In the genomic region with DNA sequence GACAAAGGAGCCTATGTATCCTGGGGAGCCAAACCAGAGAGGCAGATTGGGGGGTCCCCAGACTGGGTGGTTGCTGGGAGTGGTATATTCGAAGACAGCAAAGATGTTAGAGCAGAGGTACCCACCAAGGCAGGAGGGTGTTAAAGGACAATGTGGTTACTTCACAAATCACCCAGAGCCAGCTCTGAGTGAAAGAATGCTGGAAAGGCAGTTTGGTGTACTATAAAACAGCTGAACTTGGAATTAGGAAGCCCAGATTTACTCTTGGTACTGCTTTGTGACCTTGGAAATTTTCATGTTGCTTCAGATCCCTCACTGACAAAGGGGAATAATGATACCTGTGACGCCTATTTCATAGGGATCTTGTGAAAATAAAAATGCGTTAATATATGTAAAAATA, we compare ENCODE assay signal across 23 cellular contexts.
"Had no signal": no experiment of that assay in that cellular context is flagged by ENCODE, and none has a peak within 500 bp of the region (broad histone marks: within the 10 kb centered on the region; RNA-seq: fewer than 3 reads in every experiment).

No MANE protein-coding gene starts in this region.

- H3K4me1 ChIP-seq: breast epithelium, colonic mucosa, tibial artery had no signal

- H3K4me3 ChIP-seq: breast epithelium, colonic mucosa, dorsolateral prefrontal cortex, gastroesophageal sphincter, heart left ventricle, sigmoid colon, tibial artery had no signal

- H3K9me3 Mint-ChIP-seq: activated naive CD4-positive, alpha-beta T cell treated with anti-CD3 and anti-CD28 coated beads, Interleukin-2, amount 50 U/mL, for 24 hours; activated T-helper 1 cell treated with anti-CD3 and anti-CD28 coated beads, Interleukin-12 subunit alpha, Interleukin-12 subunit beta, Interleukin-2, Interleukin-4 antibody, amounts not matched to agents 30 ng/mL and 10 ng/mL and 1 ng/mL, durations not matched to agents 14 hours and 24 hours and 36 hours; central memory CD8-positive, alpha-beta T cell; effector memory CD8-positive, alpha-beta T cell had no signal

- DNase-seq: activated CD4-positive, alpha-beta T cell treated with anti-CD3 and anti-CD28 coated beads for 1 hour; activated CD4-positive, alpha-beta T cell treated with anti-CD3 and anti-CD28 coated beads, Interleukin-2, amount 50 U/mL, for 1 hour; activated CD8-positive, alpha-beta T cell treated with anti-CD3 and anti-CD28 coated beads, Interleukin-2, amount 10 ng/mL, durations not matched to agents 7 days and 5 days; activated gamma-delta T cell; aorta; colonic mucosa; dorsolateral prefrontal cortex; effector memory CD8-positive, alpha-beta T cell; heart left ventricle; left ventricle myocardium superior; naive B cell; occipital lobe; posterior cingulate gyrus; sigmoid colon; stimulated activated CD4-positive, alpha-beta T cell treated with anti-CD3 and anti-CD28 coated beads, Interleukin-4, amount 100 ng/mL, for 24 hours; stimulated activated naive CD8-positive, alpha-beta T cell treated with anti-CD3 and anti-CD28 coated beads, Interleukin-15, Interleukin-2, amounts not matched to agents 100 U/mL and 50 U/mL, for 24 hours; T-helper 9 cell; tibial artery had no signal

- H3K4me3 Mint-ChIP-seq: activated CD8-positive, alpha-beta T cell treated with anti-CD3 and anti-CD28 coated beads, Interleukin-2, amount 10 ng/mL, durations not matched to agents 7 days and 5 days; activated naive CD4-positive, alpha-beta T cell treated with anti-CD3 and anti-CD28 coated beads, Interleukin-2, amount 50 U/mL, for 24 hours; activated T-helper 1 cell treated with anti-CD3 and anti-CD28 coated beads, Interleukin-12 subunit alpha, Interleukin-12 subunit beta, Interleukin-2, Interleukin-4 antibody, amounts not matched to agents 30 ng/mL and 10 ng/mL and 1 ng/mL, durations not matched to agents 14 hours and 24 hours and 36 hours; central memory CD8-positive, alpha-beta T cell; effector memory CD8-positive, alpha-beta T cell; naive B cell had no signal

- H3K9me3 ChIP-seq: breast epithelium, colonic mucosa, gastroesophageal sphincter, heart left ventricle, sigmoid colon, tibial artery had no signal

- H3K4me1 Mint-ChIP-seq: activated naive CD4-positive, alpha-beta T cell treated with anti-CD3 and anti-CD28 coated beads, Interleukin-2, amount 50 U/mL, for 24 hours; central memory CD8-positive, alpha-beta T cell had no signal

- H3K27me3 ChIP-seq: breast epithelium, colonic mucosa, dorsolateral prefrontal cortex, gastroesophageal sphincter, heart left ventricle, sigmoid colon, tibial artery had no signal

- H3K27ac ChIP-seq: breast epithelium, colonic mucosa, dorsolateral prefrontal cortex, gastroesophageal sphincter, heart left ventricle, tibial artery had no signal

- H3K36me3 ChIP-seq: breast epithelium, colonic mucosa, gastroesophageal sphincter, heart left ventricle, sigmoid colon, tibial artery had no signal

- H3K27me3 Mint-ChIP-seq: activated naive CD4-positive, alpha-beta T cell treated with anti-CD3 and anti-CD28 coated beads, Interleukin-2, amount 50 U/mL, for 24 hours; central memory CD8-positive, alpha-beta T cell had no signal

- H3K36me3 Mint-ChIP-seq: activated naive CD4-positive, alpha-beta T cell treated with anti-CD3 and anti-CD28 coated beads, Interleukin-2, amount 50 U/mL, for 24 hours had no signal

- H3K27ac Mint-ChIP-seq: activated CD8-positive, alpha-beta T cell treated with anti-CD3 and anti-CD28 coated beads, Interleukin-2, amount 10 ng/mL, durations not matched to agents 7 days and 5 days; activated naive CD4-positive, alpha-beta T cell treated with anti-CD3 and anti-CD28 coated beads, Interleukin-2, amount 50 U/mL, for 24 hours; activated T-helper 1 cell treated with anti-CD3 and anti-CD28 coated beads, Interleukin-12 subunit alpha, Interleukin-12 subunit beta, Interleukin-2, Interleukin-4 antibody, amounts not matched to agents 30 ng/mL and 10 ng/mL and 1 ng/mL, durations not matched to agents 14 hours and 24 hours and 36 hours; effector memory CD8-positive, alpha-beta T cell had no signal
